Comparison of ENCODE assay signal across 20 cellular contexts in the genomic region with DNA sequence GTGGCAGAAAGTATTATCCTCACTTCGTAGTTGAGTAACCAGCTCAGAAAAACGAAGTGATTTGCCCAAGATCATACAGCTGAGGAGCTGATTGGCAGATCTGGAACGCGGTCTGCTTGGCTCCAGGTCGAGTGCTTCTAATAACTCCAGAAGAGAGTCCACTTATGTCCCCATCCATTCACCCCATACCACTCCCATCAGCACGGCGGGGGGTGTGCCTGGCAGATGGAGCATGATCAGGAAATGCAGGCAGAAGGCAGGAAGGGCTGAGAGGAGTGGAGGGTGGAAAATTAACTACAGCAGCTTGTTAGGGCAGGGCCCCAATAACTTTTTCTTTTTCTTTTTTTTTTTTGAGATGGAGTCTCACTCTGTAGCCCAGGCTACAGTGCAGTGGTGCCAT. TPM values are rescaled to one million over a fixed set of nuclear protein-coding genes. Genes with fewer than 3 reads are reported as not detected.
A peak's percentile ranks its signal among the peaks of the same experiment; 100 is the strongest.
DNase-seq lines count a peak whose midpoint lies in the region; TF ChIP-seq lines count a peak whose summit lies in the region.
"Had no signal": no experiment of that assay in that cellular context is flagged by ENCODE, and none has a peak within 500 bp of the region (broad histone marks: within the 10 kb centered on the region; RNA-seq: fewer than 3 reads in every experiment).

No MANE protein-coding gene starts in this region.

- no peak overlapping the region for H2BK15ac ChIP-seq in neuronal stem cell (ENCODE audit: low read length)

- no peak overlapping the region for H3K23ac ChIP-seq in neuronal stem cell (ENCODE audit: low read depth, low read length, poor library complexity)

- no peak overlapping the region for H2BK5ac ChIP-seq in neuronal stem cell (ENCODE audit: low read length)

- H3K9me3 Mint-ChIP-seq in Caco-2 (ENCODE audit: unreplicated experiment): peaks cover 4% of the 10 kb centered on the region
- H3K9me3 Mint-ChIP-seq: activated naive CD4-positive, alpha-beta T cell treated with anti-CD3 and anti-CD28 coated beads, Interleukin-2, amount 50 U/mL, for 24 hours had no signal

- CTCF ChIA-PET in Caco-2 (lab: Charles Lee): interaction anchor here (0.6 to 0.8 kb wide), 2 partner anchors 14 to 1996 kb away, joined by 4 read pairs; no protein-coding TSS in a partner anchor

- no peak overlapping the region for H3K4me2 ChIP-seq in neuronal stem cell (ENCODE audit: insufficient read depth, low read length, poor library complexity, severe bottlenecking)

- H3K27me3 ChIP-seq in Caco-2 (replicated peaks; ENCODE audit: control insufficient read depth, insufficient read depth, low read length) (no peaks in the 10 kb centered on the region), left ventricle myocardium inferior (ENCODE audit: low read depth) (no peaks in the 10 kb centered on the region), neuronal stem cell (ENCODE audit: control insufficient read depth in 3 of 3, insufficient read depth in 3 of 3, low read depth in 1 of 3, low read length in 3 of 3) (no peaks in the 10 kb centered on the region)
- H3K27me3 ChIP-seq in effector memory CD4-positive, alpha-beta T cell (replicated peaks; ENCODE audit: control insufficient read depth, insufficient read depth, low read length, poor library complexity, severe bottlenecking): no peaks in the 10 kb centered on the region
- H3K27me3 ChIP-seq: ovary had no signal

- H3K27ac ChIP-seq in left ventricle myocardium inferior (replicated peaks) (peak overlapping the region; percentile 32), neuronal stem cell (replicated peaks; ENCODE audit: low read length) (no peak overlapping the region)
- H3K27ac ChIP-seq in effector memory CD4-positive, alpha-beta T cell (ENCODE audit: insufficient read depth, low read length, poor library complexity, severe bottlenecking): no peak overlapping the region
- H3K27ac ChIP-seq: ovary, skin epidermis had no signal

- intact Hi-C loops in Caco-2 (cut with micrococcal nuclease; ENCODE audit: unreplicated experiment): no loop called here
- intact Hi-C loops in left ventricle myocardium inferior (cut with micrococcal nuclease): no loop called here

- POLR2A ChIA-PET in Caco-2 (lab: Charles Lee): interaction anchor here (0.6 kb wide), 1 partner anchor 226 kb away, joined by 3 read pairs; a partner anchor contains a TSS

- H3K4me1 ChIP-seq in Caco-2: no peaks in the 10 kb centered on the region
- H3K4me1 ChIP-seq in left ventricle myocardium inferior: peaks cover 43% of the 10 kb centered on the region
- no peaks in the 10 kb centered on the region for H3K4me1 ChIP-seq in effector memory CD4-positive, alpha-beta T cell (ENCODE audit: control insufficient read depth, insufficient read depth, low read length, poor library complexity, severe bottlenecking)
- no peaks in the 10 kb centered on the region for H3K4me1 ChIP-seq in neuronal stem cell (ENCODE audit: control insufficient read depth in 2 of 2, insufficient read depth in 1 of 2, low read depth in 1 of 2, low read length in 2 of 2)

- H3K36me3 Mint-ChIP-seq in Caco-2 (ENCODE audit: insufficient read depth, unreplicated experiment): no peaks in the 10 kb centered on the region

- H3K9me3 ChIP-seq in Caco-2 (no peaks in the 10 kb centered on the region), left ventricle myocardium inferior (replicated peaks) (no peaks in the 10 kb centered on the region), neuronal stem cell (replicated peaks in 1 of 2; ENCODE audit: control insufficient read depth in 2 of 2, insufficient read depth in 1 of 2, low read depth in 1 of 2, low read length in 2 of 2) (no peaks in the 10 kb centered on the region)
- no peaks in the 10 kb centered on the region for H3K9me3 ChIP-seq in effector memory CD4-positive, alpha-beta T cell (ENCODE audit: control insufficient read depth, low read length)
- H3K9me3 ChIP-seq: ovary had no signal

- TF ChIP-seq CTCF in Caco-2 (IDR thresholded peaks at IDR 0.05; ENCODE audit: insufficient read depth in 1 of 2, low read depth in 1 of 2, low read length in 1 of 2, severe bottlenecking in 1 of 2, unreplicated experiment in 1 of 2) (no peak), left ventricle myocardium inferior (IDR thresholded peaks at IDR 0.05; ENCODE audit: borderline replicate concordance) (no peak)

- H3K4me3 Mint-ChIP-seq in Caco-2 (ENCODE audit: unreplicated experiment): no peak overlapping the region
- H3K4me3 Mint-ChIP-seq: activated naive CD4-positive, alpha-beta T cell treated with anti-CD3 and anti-CD28 coated beads, Interleukin-2, amount 50 U/mL, for 24 hours; brain had no signal

- H2BK120ac ChIP-seq in neuronal stem cell (ENCODE audit: low read depth, low read length): no peak overlapping the region

- H3K79me1 ChIP-seq in neuronal stem cell (ENCODE audit: low read depth, low read length): no peaks in the 10 kb centered on the region

- no peak overlapping the region for H2BK12ac ChIP-seq in neuronal stem cell (ENCODE audit: low read length)

- H3K9ac ChIP-seq in neuronal stem cell (ENCODE audit: low read depth, low read length, poor library complexity): no peak overlapping the region

- no peak overlapping the region for H4K8ac ChIP-seq in neuronal stem cell (ENCODE audit: low read depth, low read length)

- no peak overlapping the region for H4K91ac ChIP-seq in neuronal stem cell (ENCODE audit: low read depth, low read length, poor library complexity)

- WGBS in neuronal stem cell (ENCODE audit: extremely low coverage in 2 of 2, insufficient read length in 2 of 2, insufficient replicate concordance in 1 of 2), 2 donors: no CpG with 5 or more reads among the region's 7 CpGs

- no peak overlapping the region for H2AFZ ChIP-seq in neuronal stem cell (ENCODE audit: low read length)

- H3K14ac ChIP-seq in neuronal stem cell (ENCODE audit: low read length): no peak overlapping the region

- peak overlapping the region; percentile 9 for H3K27ac Mint-ChIP-seq in Caco-2 (ENCODE audit: unreplicated experiment)
- H3K27ac Mint-ChIP-seq: activated naive CD4-positive, alpha-beta T cell treated with anti-CD3 and anti-CD28 coated beads, Interleukin-2, amount 50 U/mL, for 24 hours; brain had no signal

- BruUV-seq in Caco-2 (replicated peaks; lab: Mats Ljungman, UMichigan): no TSS peak

- H3K4me3 ChIP-seq in Caco-2 (ENCODE audit: low read depth, low read length) (no peak overlapping the region), left ventricle myocardium inferior (no peak overlapping the region), neuronal stem cell (ENCODE audit: low read length in 2 of 2) (no peak overlapping the region)
- H3K4me3 ChIP-seq in effector memory CD4-positive, alpha-beta T cell (ENCODE audit: insufficient read depth, low read depth, low read length, poor library complexity, severe bottlenecking): no peak overlapping the region
- H3K4me3 ChIP-seq: ovary, skin epidermis had no signal

- H3K4me1 Mint-ChIP-seq in Caco-2 (ENCODE audit: low read depth, unreplicated experiment): no peaks in the 10 kb centered on the region
- H3K4me1 Mint-ChIP-seq: activated naive CD4-positive, alpha-beta T cell treated with anti-CD3 and anti-CD28 coated beads, Interleukin-2, amount 50 U/mL, for 24 hours; brain had no signal

- no peak overlapping the region for H3K18ac ChIP-seq in neuronal stem cell (ENCODE audit: low read length)

- no peak for DNase-seq in Caco-2
- DNase-seq in NCI-H1092 treated with DMSO at 0.1 percent for 48 hours (lab: John Stamatoyannopoulos, UW): peak; percentile 62
- DNase-seq in NCI-H2227 treated with DMSO at 0.1 percent for 48 hours (lab: John Stamatoyannopoulos, UW): peak; percentile 87
- DNase-seq in left ventricle myocardium inferior: peak; percentile 37
- DNase-seq in RKO (ENCODE audit: low spot score): no peak
- DNase-seq in effector memory CD4-positive, alpha-beta T cell: no peak
- no peak for DNase-seq in neuronal stem cell (ENCODE audit: low spot score)
- no peak for DNase-seq in KG1 (lab: John Stamatoyannopoulos, UW)
- DNase-seq: activated CD4-positive, alpha-beta T cell treated with anti-CD3 and anti-CD28 coated beads, Interleukin-2, amount 50 U/mL, for 48 hours; foreskin melanocyte; GF-D8; KBM-7; ovary; RPMI8226; stimulated activated CD4-positive, alpha-beta T cell treated with anti-CD3 and anti-CD28 coated beads, Interleukin-4, amount 100 ng/mL, for 1 hour had no signal

- no peaks in the 10 kb centered on the region for H3K27me3 Mint-ChIP-seq in Caco-2 (ENCODE audit: insufficient read depth, unreplicated experiment)
- H3K27me3 Mint-ChIP-seq: activated naive CD4-positive, alpha-beta T cell treated with anti-CD3 and anti-CD28 coated beads, Interleukin-2, amount 50 U/mL, for 24 hours; brain had no signal

- H3K4ac ChIP-seq in neuronal stem cell (ENCODE audit: low read length): no peak overlapping the region

- H2AK5ac ChIP-seq in neuronal stem cell (ENCODE audit: low read depth, low read length): no peak overlapping the region

- H3K36me3 ChIP-seq in Caco-2 (ENCODE audit: control insufficient read depth, insufficient read depth, low read length) (no peaks in the 10 kb centered on the region), left ventricle myocardium inferior (no peaks in the 10 kb centered on the region), neuronal stem cell (replicated peaks in 1 of 2; ENCODE audit: control insufficient read depth in 2 of 2, insufficient read depth in 2 of 2, low read length in 2 of 2) (no peaks in the 10 kb centered on the region)
- no peaks in the 10 kb centered on the region for H3K36me3 ChIP-seq in effector memory CD4-positive, alpha-beta T cell (ENCODE audit: control insufficient read depth, insufficient read depth, low read length)
- H3K36me3 ChIP-seq: ovary had no signal

RNA-seq across cellular contexts. Expression of a gene that starts 15.0 kb away (rescaled TPM):
- 13.9 and 14.4 TPM in 2 replicates for total RNA-seq in Caco-2 (2022)
- 160 TPM for total RNA-seq in left ventricle myocardium inferior
- polyA plus RNA-seq in neuronal stem cell (2013, experiment 1 of 2): 2.5 TPM
- 2.5 TPM for polyA plus RNA-seq in neuronal stem cell (2013, experiment 2 of 2)

RNA-seq across cellular contexts. Expression of a gene that starts 40.8 kb away (rescaled TPM):
- total RNA-seq in Caco-2 (2022): not detected in 2 replicates
- total RNA-seq in left ventricle myocardium inferior: not detected
- 0.03 TPM for polyA plus RNA-seq in neuronal stem cell (2013, experiment 1 of 2)
- polyA plus RNA-seq in neuronal stem cell (2013, experiment 2 of 2): 0.03 TPM
- total RNA-seq: H4, myocyte, ovary had no signal
- polyA plus RNA-seq: ovary had no signal

RNA-seq across cellular contexts. Expression of a gene that starts 48.9 kb away (rescaled TPM):
- total RNA-seq in Caco-2 (2022): 2.5 and 4.2 TPM in 2 replicates
- 0.55 TPM for total RNA-seq in left ventricle myocardium inferior
- 0.57 TPM for polyA plus RNA-seq in neuronal stem cell (2013, experiment 1 of 2)
- polyA plus RNA-seq in neuronal stem cell (2013, experiment 2 of 2): 0.57 TPM

RNA-seq across cellular contexts. Expression of a gene that starts 59.5 kb away (rescaled TPM):
- total RNA-seq in Caco-2 (2022): 256 and 292 TPM in 2 replicates
- not detected for total RNA-seq in left ventricle myocardium inferior
- 0.04 TPM for polyA plus RNA-seq in neuronal stem cell (2013, experiment 1 of 2)
- 0.03 TPM for polyA plus RNA-seq in neuronal stem cell (2013, experiment 2 of 2)
- total RNA-seq: H4, myocyte had no signal

Comparison
In these comparisons a context has a peak if more than half of its experiments do, and no peak if none do; other contexts are left out.
1. DNase-seq: peak in NCI-H1092 treated with DMSO at 0.1 percent for 48 hours (single experiment), NCI-H2227 treated with DMSO at 0.1 percent for 48 hours (single experiment) and left ventricle myocardium inferior (single experiment); none in Caco-2 (0 of 2), RKO (single experiment), effector memory CD4-positive, alpha-beta T cell (0 of 3), neuronal stem cell (single experiment) and KG1 (single experiment).
2. RNA of a gene that starts 15.0 kb away (total RNA-seq): 160 TPM in left ventricle myocardium inferior (single experiment); 13.9 to 14.4 TPM in Caco-2; every median in the first group is over 10 times any median in the second.